Comparison of ENCODE assay signal across 8 cellular contexts in the genomic region with DNA sequence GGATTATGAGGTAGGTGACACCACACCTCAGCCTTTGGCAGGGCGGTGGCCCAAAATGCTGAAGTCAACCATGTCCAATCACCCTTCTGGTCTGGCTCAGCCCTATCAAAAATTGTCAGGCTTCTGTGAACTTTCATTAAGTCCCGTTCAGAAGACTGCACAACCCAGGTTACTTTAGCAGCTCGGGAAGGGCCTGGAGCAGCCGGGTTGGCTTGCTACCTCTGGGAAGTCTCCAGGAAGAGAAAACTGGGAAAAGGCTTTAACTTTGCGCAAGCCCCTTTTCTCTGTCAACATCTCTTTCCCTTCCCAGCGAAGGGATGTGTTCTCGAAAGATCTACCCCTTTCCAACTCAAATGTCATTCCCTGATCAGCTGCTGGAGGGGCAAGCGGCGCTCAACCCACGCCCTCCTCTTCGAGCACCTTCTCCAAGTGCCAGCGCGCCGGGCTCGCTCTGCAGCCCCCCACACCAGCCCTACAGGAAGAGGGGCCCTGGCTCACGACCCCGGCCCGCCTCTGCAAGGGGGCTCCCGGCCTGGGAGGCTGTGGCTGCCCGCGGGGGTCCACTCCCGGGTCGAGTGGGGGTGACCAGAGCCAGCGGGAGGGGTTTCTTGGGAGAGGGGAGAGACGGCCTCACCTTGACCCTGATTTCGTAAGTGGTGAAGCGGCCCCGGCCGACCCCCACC. TPM values are rescaled to one million over a fixed set of nuclear protein-coding genes. Genes with fewer than 3 reads are reported as not detected.
DNase-seq lines count a peak whose midpoint lies in the region; ATAC-seq, FAIRE-seq and TF ChIP-seq lines count a peak whose summit lies in the region.

No MANE protein-coding gene starts in this region.

- peak overlapping the region; percentile 83 to 93 (median 89) for H3K27ac ChIP-seq in BLaER1 treated with 17β-estradiol and CSF1 and Interleukin-3, amounts not matched to agents 10 nM and 100 nM
- H3K27ac ChIP-seq in RWPE2 (ENCODE audit: poor library complexity, severe bottlenecking), result peak overlapping the region; percentile 71
- H3K27ac ChIP-seq in K562 (ENCODE audit: extremely low read depth, low read depth, low read length), result peak overlapping the region; percentile 86

- H3K36me3 ChIP-seq in BLaER1 treated with 17β-estradiol and CSF1 and Interleukin-3, amounts not matched to agents 10 nM and 100 nM, result peaks cover 9 to 32% (median 25%) of the 10 kb centered on the region in 11 experiments; a peak in 19 of 22 replicates
- H3K36me3 ChIP-seq in RWPE2 (ENCODE audit: low read depth) (peaks cover 18% of the 10 kb centered on the region; the same call in 1 of the 2 replicates), K562 (ENCODE audit: control insufficient read depth, insufficient read depth, low read length) (peaks cover 25% of the 10 kb centered on the region)

- H3K9me1 ChIP-seq in K562 (ENCODE audit: control insufficient read depth, insufficient read depth, low read length), result no peaks in the 10 kb centered on the region

- TF ChIP-seq CTCF in RWPE2 (IDR thresholded peaks at IDR 0.05; ENCODE audit: poor library complexity, severe bottlenecking) (no peak), K562 (IDR thresholded peaks at IDR 0.05 in 2 of 3, conservative IDR thresholded peaks at IDR 0.05 in 1 of 3; ENCODE audit: insufficient read depth in 2 of 3, low read depth in 1 of 3, low read length in 3 of 3) (peak in 1 of 3 experiments; percentile 15; a peak in 1 of 6 replicates)

- FAIRE-seq in K562 (lab: Jason Lieb, UNC), result peak; percentile 83

- peaks cover 58% of the 10 kb centered on the region for H3K79me2 ChIP-seq in K562 (ENCODE audit: control insufficient read depth, insufficient read depth, low read length)

- no peak for TF ChIP-seq POLR2A in K562 (conservative IDR thresholded peaks at IDR 0.05)

- peak overlapping the region; percentile 85 to 99 (median 93) for H3K4me3 ChIP-seq in BLaER1 treated with 17β-estradiol and CSF1 and Interleukin-3, amounts not matched to agents 10 nM and 100 nM
- H3K4me3 ChIP-seq in RWPE2 (ENCODE audit: severe bottlenecking), result peak overlapping the region; percentile 67
- H3K4me3 ChIP-seq in K562, result peak overlapping the region; percentile 100

- ATAC-seq in GM19043 (IDR thresholded peaks at IDR 0.05; ENCODE audit: low read depth, unreplicated experiment) (peak; percentile 3), HG03520 (IDR thresholded peaks at IDR 0.05; ENCODE audit: unreplicated experiment) (peak; percentile 4), RWPE2 (ENCODE audit: low read depth) (peak; percentile 7; the same call in 2 of the 3 replicates), K562 (peak; percentile 67)

- no TSS peak for BruUV-seq in K562 (replicated peaks; lab: Mats Ljungman, UMichigan)

- 0% methylated on average over 28 of the region's 29 CpGs for WGBS in K562 (ENCODE audit: insufficient coverage, low coverage, missing lambda C conversion rate)

- peak in 1 of 2 experiments; percentile 12; a peak in 1 of 4 replicates for TF ChIP-seq RAD21 in K562 (CRISPR knock-in tag; conservative IDR thresholded peaks at IDR 0.05 in 1 of 2, IDR thresholded peaks at IDR 0.05 in 1 of 2)

- H2AFZ ChIP-seq in K562 (ENCODE audit: low read depth, low read length), result peak overlapping the region; percentile 94

- intact Hi-C loops in K562 (cut with micrococcal nuclease), result loop anchor here (2.0 kb wide), 2 partner anchors 35 to 101 kb away; partner anchors contain the start of gene AFG1L

- peaks cover 14 to 47% (median 41%) of the 10 kb centered on the region in 11 experiments; a peak in 20 of 22 replicates for H4K20me1 ChIP-seq in BLaER1 treated with 17β-estradiol and CSF1 and Interleukin-3, amounts not matched to agents 10 nM and 100 nM
- H4K20me1 ChIP-seq in K562 (replicated peaks; ENCODE audit: control insufficient read depth, insufficient read depth, low read length), result 0 out of 2 replicates have a peak, but pooled peaks cover 3% of the 10 kb centered on the region

- H3K27me3 ChIP-seq in BLaER1 treated with 17β-estradiol and CSF1 and Interleukin-3, amounts not matched to agents 10 nM and 100 nM, result no peaks in the 10 kb centered on the region
- H3K27me3 ChIP-seq in RWPE2 (ENCODE audit: insufficient read depth, poor library complexity, severe bottlenecking), result no peaks in the 10 kb centered on the region
- no peaks in the 10 kb centered on the region for H3K27me3 ChIP-seq in K562 (ENCODE audit: control insufficient read depth in 2 of 2, insufficient read depth in 2 of 2, low read length in 2 of 2)

- in situ Hi-C loops in K562 (cut with MboI), result no loop called here

- H3K9me3 ChIP-seq in BLaER1 treated with 17β-estradiol and CSF1 and Interleukin-3, amounts not matched to agents 10 nM and 100 nM (replicated peaks in 1 of 11), result no peaks in the 10 kb centered on the region
- no peaks in the 10 kb centered on the region for H3K9me3 ChIP-seq in RWPE2 (ENCODE audit: severe bottlenecking)
- H3K9me3 ChIP-seq in K562 (replicated peaks; ENCODE audit: control insufficient read depth, insufficient read depth, low read depth, low read length), result no peaks in the 10 kb centered on the region

- DNase-seq in RWPE2 (ENCODE audit: low spot score) (no peak), K562 (ENCODE audit: extremely low read depth in 1 of 4, low spot score in 3 of 4) (peak; percentile 32 to 80 (median 56)), iPS DF 19.7 (ENCODE audit: low read depth, low spot score) (peak; percentile 5), renal cortical epithelial cell (ENCODE audit: low read depth) (peak; percentile 38), GDM1 (lab: John Stamatoyannopoulos, UW) (no peak)

- CTCF ChIA-PET in K562 (lab: Yijun Ruan, JAX; ENCODE audit: low intra/inter-chr PET ratio), result no interaction called here

- no peak for TF ChIP-seq EP300 in K562 (IDR thresholded peaks at IDR 0.05; ENCODE audit: low read length)

- peak overlapping the region; percentile 86 to 96 (median 90) for H3K9ac ChIP-seq in BLaER1 treated with 17β-estradiol and CSF1 and Interleukin-3, amounts not matched to agents 10 nM and 100 nM
- peak overlapping the region; percentile 88 to 99 for H3K9ac ChIP-seq in K562 (ENCODE audit: insufficient read depth in 1 of 2, low read depth in 2 of 2, low read length in 2 of 2)

- peaks cover 18 to 52% (median 29%) of the 10 kb centered on the region in 10 experiments for H3K4me1 ChIP-seq in BLaER1 treated with 17β-estradiol and CSF1 and Interleukin-3, amounts not matched to agents 10 nM and 100 nM
- H3K4me1 ChIP-seq in RWPE2 (ENCODE audit: insufficient read depth, poor library complexity, severe bottlenecking), result peaks cover 9% of the 10 kb centered on the region
- peaks cover 10 to 17% of the 10 kb centered on the region in 2 experiments for H3K4me1 ChIP-seq in K562 (replicated peaks in 1 of 2; ENCODE audit: control insufficient read depth in 2 of 2, insufficient read depth in 2 of 2, low read length in 2 of 2)

- POLR2A ChIA-PET in K562 (lab: Yijun Ruan, JAX), result interaction anchor here (0.6 to 2.1 kb wide), 9 partner anchors 9 to 1391 kb away, joined by 3 to 12 read pairs (median 5); partner anchors contain the start of gene AFG1L

- peak overlapping the region; percentile 80 to 98 (median 92) for H3K4me2 ChIP-seq in BLaER1 treated with 17β-estradiol and CSF1 and Interleukin-3, amounts not matched to agents 10 nM and 100 nM
- peak overlapping the region; percentile 78 for H3K4me2 ChIP-seq in K562 (ENCODE audit: insufficient read depth, low read length)

RNA-seq across cellular contexts. Expression of gene SNX3, which starts 0.6 kb away (rescaled TPM):
- total RNA-seq in K562 (2011; cell fraction: chromatin; rRNA removed; ENCODE audit: low replicate concordance), result 14.6 and 24.3 TPM in 2 replicates
- 12.3 and 12.6 TPM in 2 replicates for total RNA-seq in K562 (2011; cell fraction: nucleolus; rRNA removed)
- 40.9 and 74.8 TPM in 2 replicates for total RNA-seq in K562 (2011; cell fraction: nucleoplasm; rRNA removed)
- total RNA-seq in K562 (2014; rRNA removed) (129 and 158 TPM in 2 replicates), K562 (2014; rRNA removed; fragmentation: Illumina TruSeq; extraction: Trizol) (159 and 172 TPM in 2 replicates), K562 (2015; rRNA removed; fragmentation: Illumina TruSeq; extraction: Trizol) (161 and 182 TPM in 2 replicates), K562 (2021) (122 and 131 TPM in 2 replicates), renal cortical epithelial cell (168 and 228 TPM in 2 replicates)
- polyA plus RNA-seq in K562 (2011; rRNA removed) (306 and 410 TPM in 2 replicates), K562 (2014; fragmentation: Illumina TruSeq; extraction: Trizol) (208 and 261 TPM in 2 replicates), K562 (2014; fragmentation: Nextera tagmentation; extraction: Ambion mirVana) (10 to 100 TPM; 48.9 to 68.3 TPM), K562 (2014; rRNA removed) (162 and 197 TPM in 2 replicates)
- 114 and 326 TPM in 2 replicates for polyA plus RNA-seq in K562 (2011; cell fraction: cytosol; rRNA removed)
- 34.4 and 73.8 TPM in 2 replicates for polyA plus RNA-seq in K562 (2011; cell fraction: nucleus; rRNA removed)
- polyA plus RNA-seq in K562 (2012), result 163 and 213 TPM in 2 replicates
- 151 TPM in 2 replicates for polyA minus RNA-seq in K562 (2011; rRNA and poly(A)+ RNA removed)
- polyA minus RNA-seq in K562 (2011; cell fraction: cytosol; rRNA and poly(A)+ RNA removed), result 31.3 and 55.2 TPM in 2 replicates
- polyA minus RNA-seq in K562 (2011; cell fraction: nucleus; rRNA and poly(A)+ RNA removed), result 8.2 and 17.7 TPM in 2 replicates

RNA-seq across cellular contexts. Expression of gene AFG1L, which starts 34.6 kb away (rescaled TPM):
- total RNA-seq in K562 (2011; cell fraction: chromatin; rRNA removed; ENCODE audit: low replicate concordance), result 21.2 and 29.8 TPM in 2 replicates
- 12.4 and 14.3 TPM in 2 replicates for total RNA-seq in K562 (2011; cell fraction: nucleolus; rRNA removed)
- 11.4 and 14.0 TPM in 2 replicates for total RNA-seq in K562 (2011; cell fraction: nucleoplasm; rRNA removed)
- total RNA-seq in K562 (2014; rRNA removed), result 2.2 and 4.2 TPM in 2 replicates
- total RNA-seq in K562 (2014; rRNA removed; fragmentation: Illumina TruSeq; extraction: Trizol), result 10.5 and 12.9 TPM in 2 replicates
- 14.0 and 15.5 TPM in 2 replicates for total RNA-seq in K562 (2015; rRNA removed; fragmentation: Illumina TruSeq; extraction: Trizol)
- 12.3 and 17.5 TPM in 2 replicates for total RNA-seq in K562 (2021)
- polyA plus RNA-seq in K562 (2011; rRNA removed), result 6.7 and 8.1 TPM in 2 replicates
- polyA plus RNA-seq in K562 (2011; cell fraction: cytosol; rRNA removed), result 1.0 and 2.3 TPM in 2 replicates
- polyA plus RNA-seq in K562 (2011; cell fraction: nucleus; rRNA removed), result 4.3 and 4.6 TPM in 2 replicates
- 6.7 and 9.6 TPM in 2 replicates for polyA plus RNA-seq in K562 (2012)
- 5.8 and 5.9 TPM in 2 replicates for polyA plus RNA-seq in K562 (2014; fragmentation: Illumina TruSeq; extraction: Trizol)
- 1 to 10 TPM; 2.6 to 3.8 TPM for polyA plus RNA-seq in K562 (2014; fragmentation: Nextera tagmentation; extraction: Ambion mirVana)
- 5.2 and 5.5 TPM in 2 replicates for polyA plus RNA-seq in K562 (2014; rRNA removed)
- polyA minus RNA-seq in K562 (2011; rRNA and poly(A)+ RNA removed), result 10.0 TPM in 2 replicates
- polyA minus RNA-seq in K562 (2011; cell fraction: cytosol; rRNA and poly(A)+ RNA removed), result 9.6 and 11.6 TPM in 2 replicates
- 12.1 and 16.1 TPM in 2 replicates for polyA minus RNA-seq in K562 (2011; cell fraction: nucleus; rRNA and poly(A)+ RNA removed)
- 7.3 and 7.4 TPM in 2 replicates for total RNA-seq in renal cortical epithelial cell

Comparison
In these comparisons a context has a peak if more than half of its experiments do, and no peak if none do; other contexts are left out.
1. ATAC-seq: peak in every context shown above with its lines; median percentile 67 in K562; 7 in RWPE2; 4 in HG03520; 3 in GM19043.
2. DNase-seq: peak in K562 (4 of 4), iPS DF 19.7 (single experiment) and renal cortical epithelial cell (single experiment); none in RWPE2 (single experiment) and GDM1 (single experiment).
3. Peak in every context shown above with its lines, with median percentiles within 50 percentile points of each other: H3K27ac ChIP-seq and H3K4me3 ChIP-seq.